22 cellular contexts compared by ENCODE assay signal in genomic region chr10:35889226-35889625, GRCh38.
DNase-seq lines count a peak whose midpoint lies in the region; TF ChIP-seq lines count a peak whose summit lies in the region.
"Had no signal": no experiment of that assay in that cellular context is flagged by ENCODE, and none has a peak within 500 bp of the region (broad histone marks: within the 10 kb centered on the region; RNA-seq: fewer than 3 reads in every experiment).

No MANE protein-coding gene starts in this region.

- intact Hi-C loops in colonic mucosa (cut with DNase I), result loop anchor here (10.0 kb wide), 1 partner anchor 114 kb away; no protein-coding TSS in a partner anchor
- intact Hi-C loops in posterior cingulate gyrus (cut with DNase I), result no loop called here

- H3K4me3 Mint-ChIP-seq in nephron (no peak overlapping the region), type B pancreatic cell (no peak overlapping the region)

- no peaks in the 10 kb centered on the region for H3K36me3 ChIP-seq in BLaER1 treated with 17β-estradiol and CSF1 and Interleukin-3, amounts not matched to agents 10 nM and 100 nM
- no peaks in the 10 kb centered on the region for H3K36me3 ChIP-seq in colonic mucosa
- H3K36me3 ChIP-seq: BE2C, MG63 had no signal

- no peak for TF ChIP-seq CTCF in colonic mucosa (IDR thresholded peaks at IDR 0.05)
- no peak for TF ChIP-seq CTCF in nephron (IDR thresholded peaks at IDR 0.05; ENCODE audit: unreplicated experiment in 3 of 3)
- TF ChIP-seq CTCF in GM13977 (IDR thresholded peaks at IDR 0.05; ENCODE audit: extremely low read depth, insufficient read depth, missing control alignments), result no peak
- no peak for TF ChIP-seq CTCF in type B pancreatic cell (conservative IDR thresholded peaks at IDR 0.05)

- peaks cover 0 to 12% (median 9%) of the 10 kb centered on the region in 10 experiments; a peak in 13 of 20 replicates for H3K4me1 ChIP-seq in BLaER1 treated with 17β-estradiol and CSF1 and Interleukin-3, amounts not matched to agents 10 nM and 100 nM
- peaks cover 7% of the 10 kb centered on the region for H3K4me1 ChIP-seq in colonic mucosa
- H3K4me1 ChIP-seq: BE2C had no signal

- H3K9ac ChIP-seq in BLaER1 treated with 17β-estradiol and CSF1 and Interleukin-3, amounts not matched to agents 10 nM and 100 nM, result no peak overlapping the region
- H3K9ac ChIP-seq in colonic mucosa (ENCODE audit: low read depth in 2 of 2, low read length in 2 of 2), result peak overlapping the region in 1 of 2 donors; percentile 51

- in situ Hi-C loops in GM13977 (cut with MboI; ENCODE audit: low pct_unique_long_range_greater_than_20kb, low sequenced_read_pairs, unreplicated experiment), result no loop called here

- H3K27ac Mint-ChIP-seq in nephron (peak overlapping the region; percentile 56 to 91 (median 62)), type B pancreatic cell (no peak overlapping the region)

- H3K4me3 ChIP-seq in BLaER1 treated with 17β-estradiol and CSF1 and Interleukin-3, amounts not matched to agents 10 nM and 100 nM, result no peak overlapping the region
- no peak overlapping the region for H3K4me3 ChIP-seq in colonic mucosa
- H3K4me3 ChIP-seq: K562, MG63 had no signal

- no peak overlapping the region for H3K27ac ChIP-seq in BLaER1 treated with 17β-estradiol and CSF1 and Interleukin-3, amounts not matched to agents 10 nM and 100 nM
- peak overlapping the region; percentile 65 for H3K27ac ChIP-seq in colonic mucosa
- H3K27ac ChIP-seq: HL-60 had no signal

- H3K4me1 Mint-ChIP-seq in nephron, result peaks cover 27% of the 10 kb centered on the region
- peaks cover 15% of the 10 kb centered on the region for H3K4me1 Mint-ChIP-seq in type B pancreatic cell (ENCODE audit: unreplicated experiment)

- H3K27me3 Mint-ChIP-seq in nephron (ENCODE audit: low read depth) (peaks cover 27% of the 10 kb centered on the region), type B pancreatic cell (peaks cover 10% of the 10 kb centered on the region)

- H3K27me3 ChIP-seq in BLaER1 treated with 17β-estradiol and CSF1 and Interleukin-3, amounts not matched to agents 10 nM and 100 nM, result no peaks in the 10 kb centered on the region
- H3K27me3 ChIP-seq in colonic mucosa, result no peaks in the 10 kb centered on the region
- H3K27me3 ChIP-seq: BE2C, MG63 had no signal

- no peaks in the 10 kb centered on the region for H3K36me3 Mint-ChIP-seq in nephron (ENCODE audit: low read depth)
- no peaks in the 10 kb centered on the region for H3K36me3 Mint-ChIP-seq in type B pancreatic cell

- H4K20me1 ChIP-seq in BLaER1 treated with 17β-estradiol and CSF1 and Interleukin-3, amounts not matched to agents 10 nM and 100 nM, result no peaks in the 10 kb centered on the region

- peaks cover 0 to 12% (median 4%) of the 10 kb centered on the region in 11 experiments; a peak in 11 of 22 replicates for H3K9me3 ChIP-seq in BLaER1 treated with 17β-estradiol and CSF1 and Interleukin-3, amounts not matched to agents 10 nM and 100 nM (replicated peaks in 1 of 11)
- H3K9me3 ChIP-seq in colonic mucosa, result no peaks in the 10 kb centered on the region
- H3K9me3 ChIP-seq: BE2C, MG63 had no signal

- peak; percentile 54 for DNase-seq in colonic mucosa
- peak; percentile 32 for DNase-seq in left kidney (ENCODE audit: low read depth, low spot score)
- no peak for DNase-seq in GM13977 (ENCODE audit: low spot score)
- no peak for DNase-seq in type B pancreatic cell (ENCODE audit: extremely low spot score, unreplicated experiment)
- DNase-seq in posterior cingulate gyrus, result no peak
- no peak for DNase-seq in mesenteric fat pad (ENCODE audit: low spot score)
- DNase-seq: 8988T, ACHN, BE2C, DMS153, DND-41, MG63, NCI-H1105 treated with DMSO at 0.1 percent for 48 hours, NCI-H146, NCI-H1930, NCI-H2107, NCI-H524, NCI-H774 had no signal

- H3K4me2 ChIP-seq in BLaER1 treated with 17β-estradiol and CSF1 and Interleukin-3, amounts not matched to agents 10 nM and 100 nM, result peak overlapping the region in 9 of 11 experiments; percentile 18 to 46 (median 30); a peak in 13 of 22 replicates

- H3K9me3 Mint-ChIP-seq in nephron (peaks cover 6% of the 10 kb centered on the region), type B pancreatic cell (peaks cover 15% of the 10 kb centered on the region)

Comparison
In these comparisons a context has a peak if more than half of its experiments do, and no peak if none do; other contexts are left out.
1. DNase-seq: peak in colonic mucosa (single experiment) and left kidney (single experiment); none in GM13977 (single experiment), type B pancreatic cell (single experiment), posterior cingulate gyrus (0 of 10) and mesenteric fat pad (single experiment).